In the genomic region with DNA sequence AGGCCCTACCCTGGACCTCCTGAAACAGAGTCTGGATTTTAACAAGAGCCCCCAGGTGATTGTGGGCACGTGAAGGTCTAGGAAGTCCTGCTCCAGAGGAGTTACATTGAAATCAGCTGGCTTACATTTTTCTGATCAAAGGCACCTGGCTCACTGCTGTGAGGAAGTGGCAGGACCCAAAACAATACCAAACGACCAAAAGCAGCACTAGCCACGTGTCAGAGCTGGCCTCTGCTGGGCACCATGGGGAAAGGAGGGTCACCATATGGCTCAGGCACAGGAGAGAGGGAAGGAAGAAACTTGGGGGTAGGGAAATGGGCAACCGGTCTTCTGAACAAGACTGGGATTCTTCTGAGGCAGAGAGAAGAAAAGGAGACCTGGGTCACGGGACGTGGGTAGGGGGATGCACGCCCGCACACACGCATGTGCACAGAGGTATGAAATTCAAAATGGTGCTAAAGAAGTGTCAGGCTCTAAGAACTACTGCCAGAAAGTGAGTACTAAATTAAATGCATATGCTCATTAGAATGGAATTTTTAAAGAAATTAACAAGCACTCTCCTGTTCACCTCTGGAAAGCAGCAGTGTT, we compare ENCODE assay signal across 18 cellular contexts.
DNase-seq lines count a peak whose midpoint lies in the region; ATAC-seq and TF ChIP-seq lines count a peak whose summit lies in the region.
"Had no signal": no experiment of that assay in that cellular context is flagged by ENCODE, and none has a peak within 500 bp of the region (broad histone marks: within the 10 kb centered on the region; RNA-seq: fewer than 3 reads in every experiment).

No MANE protein-coding gene starts in this region.

- RAD21 ChIA-PET in HCT116 (lab: Charles Lee; ENCODE audit: low non-redundant PET in 1 of 2, low total read pairs in 2 of 2, uncharacterized antibody in 2 of 2, unreplicated experiment in 2 of 2) = no interaction called here

- no peak overlapping the region for H2AK5ac ChIP-seq in mesenchymal stem cell (ENCODE audit: low read length, severe bottlenecking)

- H3K27ac Mint-ChIP-seq in T-helper 2 cell treated with Interferon-gamma antibody and Interleukin-4, amounts not matched to agents 5 μg/mL and 100 μg/mL, for 36 hours = peak overlapping the region; percentile 12
- H3K27ac Mint-ChIP-seq in activated T-helper 1 cell treated with anti-CD3 and anti-CD28 coated beads, Interleukin-12 subunit alpha, Interleukin-12 subunit beta, Interleukin-2, Interleukin-4 antibody, amounts not matched to agents 30 ng/mL and 10 ng/mL and 1 ng/mL, durations not matched to agents 14 hours and 24 hours and 36 hours = peak overlapping the region; percentile 89

- H2BK120ac ChIP-seq in mesenchymal stem cell (ENCODE audit: low read depth, low read length) = no peak overlapping the region

- H3K4me3 ChIP-seq in HCT116 (replicated peaks in 1 of 2; ENCODE audit: low read depth in 1 of 2, low read length in 2 of 2) = peak overlapping the region in 1 of 2 experiments; percentile 10; a peak in 1 of 4 replicates
- peak overlapping the region in 1 of 2 experiments; percentile 3 for H3K4me3 ChIP-seq in mesenchymal stem cell (ENCODE audit: insufficient read depth in 1 of 2, low read depth in 1 of 2, low read length in 2 of 2)
- H3K4me3 ChIP-seq: GM12878, prostate gland had no signal

- no peak for TF ChIP-seq POLR2A in HCT116 (IDR thresholded peaks at IDR 0.05; ENCODE audit: borderline replicate concordance, extremely low read depth, insufficient read depth, insufficient read length)

- H3K27me3 ChIP-seq in HCT116 (ENCODE audit: insufficient read depth, low read length) = no peaks in the 10 kb centered on the region
- no peaks in the 10 kb centered on the region for H3K27me3 ChIP-seq in mesenchymal stem cell (ENCODE audit: control insufficient read depth in 1 of 2, insufficient read depth in 1 of 2, low read length in 2 of 2)

- ATAC-seq in HCT116 (peak; percentile 10), GM18907 (IDR thresholded peaks at IDR 0.05; ENCODE audit: unreplicated experiment) (no peak)
- ATAC-seq: activated CD4-positive, CD25-positive, alpha-beta regulatory T cell treated with anti-CD3 and anti-CD28 coated beads, Interleukin-2, amount 50 U/mL, for 24 hours; GM12878; left ventricle myocardium superior had no signal

- TF ChIP-seq CTCF in HCT116 (IDR thresholded peaks at IDR 0.05 in 2 of 3, conservative IDR thresholded peaks at IDR 0.05 in 1 of 3; ENCODE audit: borderline replicate concordance in 1 of 3, insufficient read depth in 1 of 3, low read depth in 2 of 3, low read length in 2 of 3) = no peak

- no peak overlapping the region for H3K23ac ChIP-seq in mesenchymal stem cell (ENCODE audit: low read length in 2 of 2)

- 90% methylated on average over 9 of the region's 9 CpGs for WGBS in mesenchymal stem cell

- H2AFZ ChIP-seq in HCT116 (ENCODE audit: low read depth, low read length, poor library complexity, severe bottlenecking) (no peak overlapping the region), mesenchymal stem cell (ENCODE audit: low read depth, low read length) (no peak overlapping the region)

- H2BK15ac ChIP-seq in mesenchymal stem cell (ENCODE audit: low read depth, poor library complexity, severe bottlenecking) = peak overlapping the region; percentile 19

- H3K9me3 Mint-ChIP-seq in T-helper 2 cell treated with Interferon-gamma antibody and Interleukin-4, amounts not matched to agents 5 μg/mL and 100 μg/mL, for 36 hours = no peaks in the 10 kb centered on the region
- no peaks in the 10 kb centered on the region for H3K9me3 Mint-ChIP-seq in activated T-helper 1 cell treated with anti-CD3 and anti-CD28 coated beads, Interleukin-12 subunit alpha, Interleukin-12 subunit beta, Interleukin-2, Interleukin-4 antibody, amounts not matched to agents 30 ng/mL and 10 ng/mL and 1 ng/mL, durations not matched to agents 14 hours and 24 hours and 36 hours
- H3K9me3 Mint-ChIP-seq: CD4-positive, alpha-beta memory T cell; H9 had no signal

- peak overlapping the region in 1 of 2 experiments; percentile 58 for H3K14ac ChIP-seq in mesenchymal stem cell (ENCODE audit: low read length in 2 of 2)

- intact Hi-C loops in HCT116 (cut with micrococcal nuclease) = loop anchor here (5.0 kb wide), 1 partner anchor 114 kb away; the partner anchor contains the start of gene TRERF1
- intact Hi-C loops in activated T-helper 1 cell treated with anti-CD3 and anti-CD28 coated beads, Interleukin-12 subunit alpha, Interleukin-12 subunit beta, Interleukin-2, Interleukin-4 antibody, amounts not matched to agents 30 ng/mL and 10 ng/mL and 1 ng/mL, durations not matched to agents 14 hours and 24 hours and 36 hours (cut with micrococcal nuclease) = loop anchor here (1.0 kb wide), 1 partner anchor 22 kb away; no protein-coding TSS in a partner anchor

- peaks cover 30 to 34% of the 10 kb centered on the region in 2 experiments for H3K4me1 ChIP-seq in HCT116 (ENCODE audit: control insufficient read depth in 1 of 2, insufficient read depth in 2 of 2, low read length in 2 of 2)
- peaks cover 19% of the 10 kb centered on the region for H3K4me1 ChIP-seq in mesenchymal stem cell (ENCODE audit: control insufficient read depth, insufficient read depth, low read depth, low read length)
- H3K4me1 ChIP-seq: prostate gland had no signal

- H3K36me3 Mint-ChIP-seq in T-helper 2 cell treated with Interferon-gamma antibody and Interleukin-4, amounts not matched to agents 5 μg/mL and 100 μg/mL, for 36 hours (ENCODE audit: low read depth) = peaks cover 10% of the 10 kb centered on the region
- peaks cover 40% of the 10 kb centered on the region for H3K36me3 Mint-ChIP-seq in activated T-helper 1 cell treated with anti-CD3 and anti-CD28 coated beads, Interleukin-12 subunit alpha, Interleukin-12 subunit beta, Interleukin-2, Interleukin-4 antibody, amounts not matched to agents 30 ng/mL and 10 ng/mL and 1 ng/mL, durations not matched to agents 14 hours and 24 hours and 36 hours (ENCODE audit: low read depth)

- 0 out of 2 replicates have a peak, but pooled peaks have one; percentile 5 for TF ChIP-seq RAD21 in HCT116 (IDR thresholded peaks at IDR 0.05; ENCODE audit: low read depth)

- CTCF ChIA-PET in HCT116 (lab: Charles Lee) = no interaction called here

- peak overlapping the region in 1 of 2 experiments; percentile 29 for H3K4ac ChIP-seq in mesenchymal stem cell (ENCODE audit: low read depth in 1 of 2, low read length in 2 of 2)

- peak overlapping the region; percentile 31 for H3K9ac ChIP-seq in HCT116 (ENCODE audit: low read length)
- no peak overlapping the region for H3K9ac ChIP-seq in mesenchymal stem cell (ENCODE audit: low read length)

- H2BK5ac ChIP-seq in mesenchymal stem cell (ENCODE audit: low read depth, low read length, poor library complexity, severe bottlenecking) = no peak overlapping the region

- no peaks in the 10 kb centered on the region for H3K27me3 Mint-ChIP-seq in T-helper 2 cell treated with Interferon-gamma antibody and Interleukin-4, amounts not matched to agents 5 μg/mL and 100 μg/mL, for 36 hours (ENCODE audit: low read depth)
- no peaks in the 10 kb centered on the region for H3K27me3 Mint-ChIP-seq in activated T-helper 1 cell treated with anti-CD3 and anti-CD28 coated beads, Interleukin-12 subunit alpha, Interleukin-12 subunit beta, Interleukin-2, Interleukin-4 antibody, amounts not matched to agents 30 ng/mL and 10 ng/mL and 1 ng/mL, durations not matched to agents 14 hours and 24 hours and 36 hours (ENCODE audit: insufficient read depth)
- H3K27me3 Mint-ChIP-seq: CD4-positive, alpha-beta memory T cell had no signal

- no peaks in the 10 kb centered on the region for H4K20me1 ChIP-seq in HCT116 (ENCODE audit: insufficient read depth)

- peak overlapping the region; percentile 75 to 79 for H3K18ac ChIP-seq in mesenchymal stem cell (ENCODE audit: low read depth in 1 of 2, low read length in 2 of 2)

- no peak overlapping the region for H4K8ac ChIP-seq in mesenchymal stem cell (ENCODE audit: low read length)

- H3K4me3 Mint-ChIP-seq in T-helper 2 cell treated with Interferon-gamma antibody and Interleukin-4, amounts not matched to agents 5 μg/mL and 100 μg/mL, for 36 hours = peak overlapping the region; percentile 21
- H3K4me3 Mint-ChIP-seq in activated T-helper 1 cell treated with anti-CD3 and anti-CD28 coated beads, Interleukin-12 subunit alpha, Interleukin-12 subunit beta, Interleukin-2, Interleukin-4 antibody, amounts not matched to agents 30 ng/mL and 10 ng/mL and 1 ng/mL, durations not matched to agents 14 hours and 24 hours and 36 hours = peak overlapping the region; percentile 49
- H3K4me3 Mint-ChIP-seq: CD4-positive, alpha-beta memory T cell; H9 had no signal

- H4K91ac ChIP-seq in mesenchymal stem cell (ENCODE audit: low read length) = peak overlapping the region; percentile 25

- no peaks in the 10 kb centered on the region for H3K36me3 ChIP-seq in HCT116 (ENCODE audit: control insufficient read depth in 1 of 2, insufficient read depth in 2 of 2, low read length in 2 of 2)
- H3K36me3 ChIP-seq in mesenchymal stem cell (ENCODE audit: control insufficient read depth in 1 of 2, insufficient read depth in 2 of 2, low read depth in 1 of 2, low read length in 2 of 2) = peaks cover 0 to 3% of the 10 kb centered on the region in 2 experiments
- H3K36me3 ChIP-seq: prostate gland had no signal

- no TSS peak for BruUV-seq in HCT116 (replicated peaks; lab: Mats Ljungman, UMichigan)

- H3K4me2 ChIP-seq in HCT116 (ENCODE audit: low read length) = peak overlapping the region; percentile 68
- no peak overlapping the region for H3K4me2 ChIP-seq in mesenchymal stem cell (ENCODE audit: low read length, poor library complexity, severe bottlenecking)

- H3K79me2 ChIP-seq in HCT116 (ENCODE audit: insufficient read depth, low read length) = no peaks in the 10 kb centered on the region

- no peak for DNase-seq in T-helper 2 cell treated with Interferon-gamma antibody and Interleukin-4, amounts not matched to agents 5 μg/mL and 100 μg/mL, for 36 hours (ENCODE audit: low spot score)
- DNase-seq in T-helper 2 cell (no peak), HCT116 (ENCODE audit: low read depth, low spot score) (no peak), mesenchymal stem cell (no peak)
- no peak for DNase-seq in activated T-helper 1 cell treated with anti-CD3 and anti-CD28 coated beads, Interleukin-12 subunit alpha, Interleukin-12 subunit beta, Interleukin-2, Interleukin-4 antibody, amounts not matched to agents 30 ng/mL and 10 ng/mL and 1 ng/mL, durations not matched to agents 14 hours and 24 hours and 36 hours (ENCODE audit: low spot score)
- DNase-seq in stimulated activated CD4-positive, alpha-beta T cell treated with anti-CD3 and anti-CD28 coated beads, Interleukin-4, amount 100 ng/mL, for 24 hours = no peak
- no peak for DNase-seq in NK-92 treated with Interleukin-12 subunit alpha and Interleukin-12 subunit beta, amount 100 ng/mL, for 24 hours (lab: John Stamatoyannopoulos, UW)
- DNase-seq: CD4-positive, alpha-beta memory T cell; effector memory CD4-positive, alpha-beta T cell; foreskin melanocyte; H9; left ventricle myocardium superior; NCI-H1417 treated with DMSO at 0.1 percent for 48 hours; substantia nigra had no signal

- peak overlapping the region; percentile 53 for H3K27ac ChIP-seq in HCT116 (ENCODE audit: low read depth, low read length)
- H3K27ac ChIP-seq in mesenchymal stem cell (ENCODE audit: low read length, poor library complexity, severe bottlenecking) = no peak overlapping the region
- H3K27ac ChIP-seq: prostate gland had no signal

- H2BK12ac ChIP-seq in mesenchymal stem cell (ENCODE audit: low read length in 2 of 2) = peak overlapping the region in 1 of 2 experiments; percentile 75

- no peaks in the 10 kb centered on the region for H3K9me3 ChIP-seq in HCT116 (ENCODE audit: control insufficient read depth in 1 of 2, insufficient read depth in 1 of 2, low read depth in 1 of 2, low read length in 2 of 2)
- no peaks in the 10 kb centered on the region for H3K9me3 ChIP-seq in mesenchymal stem cell (ENCODE audit: control insufficient read depth, low read length)
- H3K9me3 ChIP-seq: prostate gland had no signal

- no peaks in the 10 kb centered on the region for H3K9me2 ChIP-seq in HCT116 (ENCODE audit: insufficient read depth)

- POLR2A ChIA-PET in HCT116 (lab: Charles Lee) = interaction anchor here (0.7 kb wide), 1 partner anchor 12 kb away, joined by 3 read pairs; no protein-coding TSS in a partner anchor

- peaks cover 49% of the 10 kb centered on the region for H3K4me1 Mint-ChIP-seq in T-helper 2 cell treated with Interferon-gamma antibody and Interleukin-4, amounts not matched to agents 5 μg/mL and 100 μg/mL, for 36 hours (ENCODE audit: low read depth)
- peaks cover 79% of the 10 kb centered on the region for H3K4me1 Mint-ChIP-seq in activated T-helper 1 cell treated with anti-CD3 and anti-CD28 coated beads, Interleukin-12 subunit alpha, Interleukin-12 subunit beta, Interleukin-2, Interleukin-4 antibody, amounts not matched to agents 30 ng/mL and 10 ng/mL and 1 ng/mL, durations not matched to agents 14 hours and 24 hours and 36 hours (ENCODE audit: low read depth)

- peaks cover 57% of the 10 kb centered on the region for H3K79me1 ChIP-seq in mesenchymal stem cell (replicated peaks; ENCODE audit: low read length, poor library complexity, severe bottlenecking)
